In the genomic region with DNA sequence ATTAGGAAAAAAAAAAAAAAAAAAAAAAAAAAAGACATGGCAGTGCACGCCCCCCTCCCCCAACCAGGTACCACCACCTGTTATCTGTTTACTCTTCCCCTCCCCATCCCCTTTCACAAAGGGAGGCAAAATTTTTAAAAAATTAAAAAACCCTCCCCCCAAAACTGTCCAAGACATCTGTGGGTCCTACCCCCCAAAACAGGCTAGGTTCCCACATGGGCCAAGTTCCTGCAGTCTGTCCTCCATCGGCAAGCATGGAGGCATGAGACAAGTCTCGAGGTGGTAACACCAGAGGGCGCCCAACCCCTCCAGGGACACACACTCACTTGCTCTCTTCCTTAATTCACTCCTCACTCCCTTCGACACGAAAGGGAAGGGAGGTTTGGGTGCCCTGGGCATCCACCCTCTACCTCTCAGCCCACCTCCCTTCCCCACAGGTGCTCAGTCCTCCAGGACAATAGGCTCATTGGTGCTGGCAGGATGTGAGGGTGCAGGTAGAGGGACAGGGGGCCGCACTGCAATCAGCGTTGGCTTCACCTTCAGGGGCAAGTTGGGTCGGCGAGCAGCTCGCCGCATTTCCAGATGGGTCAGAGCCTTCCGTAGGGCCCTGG, we compare ENCODE assay signal across 1 cellular context.
TF ChIP-seq lines count a peak whose summit lies in the region.

No MANE protein-coding gene starts in this region.

TF ChIP-seq in GM12878, 131 proteins besides CTCF, POLR2A, EP300 and RAD21:
- peak; percentile 63; the same call in 1 of the 2 replicates for TF ChIP-seq MXI1 (IDR thresholded peaks at IDR 0.05; ENCODE audit: low read depth, low read length)
- peak; percentile 86 for TF ChIP-seq YY1 (IDR thresholded peaks at IDR 0.05; ENCODE audit: low read depth, low read length)
- TF ChIP-seq SMC3 (IDR thresholded peaks at IDR 0.05; ENCODE audit: borderline replicate concordance, low read length): peak; percentile 78
- no peak for TF ChIP-seq ESRRA (IDR thresholded peaks at IDR 0.05; ENCODE audit: low read length)
- TF ChIP-seq SMAD5 (IDR thresholded peaks at IDR 0.05; ENCODE audit: low read depth): 0 out of 2 replicates have a peak, but pooled peaks have one; percentile 48
- TF ChIP-seq RUNX3 (IDR thresholded peaks at IDR 0.05; ENCODE audit: low read length): peak; percentile 28; the same call in 1 of the 2 replicates
- TF ChIP-seq SPI1 (IDR thresholded peaks at IDR 0.05; ENCODE audit: borderline replicate concordance, insufficient read depth, low read depth, low read length): no peak
- TF ChIP-seq HDGF (IDR thresholded peaks at IDR 0.05): peak; percentile 74; the same call in 1 of the 2 replicates
- peak; percentile 30; the same call in 1 of the 2 replicates for TF ChIP-seq CBFB (IDR thresholded peaks at IDR 0.05; ENCODE audit: low read depth)
- TF ChIP-seq, protein P1, sequence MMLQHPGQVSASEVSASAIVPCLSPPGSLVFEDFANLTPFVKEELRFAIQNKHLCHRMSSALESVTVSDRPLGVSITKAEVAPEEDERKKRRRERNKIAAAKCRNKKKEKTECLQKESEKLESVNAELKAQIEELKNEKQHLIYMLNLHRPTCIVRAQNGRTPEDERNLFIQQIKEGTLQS (IDR thresholded peaks at IDR 0.05; ENCODE audit: borderline replicate concordance, extremely low read depth, low read depth, low read length): no peak
- TF ChIP-seq BHLHE40 (IDR thresholded peaks at IDR 0.05; ENCODE audit: borderline replicate concordance in 1 of 2, low read depth in 2 of 2, low read length in 1 of 2): 0 out of 4 replicates have a peak, but pooled peaks of 1 of the 2 experiments have one; percentile 9
